ENCODE assay signal across 19 cellular contexts in the genomic region with DNA sequence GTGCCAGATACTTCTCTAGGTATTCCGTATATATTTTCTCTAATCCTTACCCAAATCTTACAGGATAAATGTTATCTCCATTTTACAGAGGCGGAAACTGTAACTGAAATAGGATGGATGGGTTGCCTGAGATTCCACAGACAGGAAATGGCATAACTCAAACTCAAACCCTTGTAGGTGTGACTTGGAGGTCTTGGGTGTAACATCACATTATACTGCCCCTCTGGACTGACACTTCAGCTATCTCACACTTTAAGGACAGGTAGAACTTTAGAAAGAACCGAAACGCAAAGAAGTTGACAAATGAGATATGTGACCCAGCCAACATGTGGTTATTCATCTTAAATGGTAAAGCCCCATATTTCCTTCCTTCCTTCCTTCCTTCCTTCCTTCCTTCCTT.
DNase-seq lines count a peak whose midpoint lies in the region; ATAC-seq and TF ChIP-seq lines count a peak whose summit lies in the region.
"Had no signal": no experiment of that assay in that cellular context is flagged by ENCODE, and none has a peak within 500 bp of the region (broad histone marks: within the 10 kb centered on the region; RNA-seq: fewer than 3 reads in every experiment).

No MANE protein-coding gene starts in this region.

- H3K36me3 ChIP-seq in BLaER1 (no peaks in the 10 kb centered on the region), Loucy (ENCODE audit: insufficient read depth, low read length) (no peaks in the 10 kb centered on the region), endodermal cell (ENCODE audit: control insufficient read depth, insufficient read depth, low read length) (no peaks in the 10 kb centered on the region)
- H3K36me3 ChIP-seq: BLaER1 treated with 17β-estradiol and CSF1 and Interleukin-3, amounts not matched to agents 10 nM and 100 nM had no signal

- H3K4me1 Mint-ChIP-seq in endodermal cell = peaks cover 20% of the 10 kb centered on the region
- peaks cover 6% of the 10 kb centered on the region for H3K4me1 Mint-ChIP-seq in stimulated activated memory B cell treated with anti-CD40 and anti-IgM and Interleukin-4, amounts not matched to agents 10 μg/mL and 1 μg/mL and 100 μg/mL, for 72 hours
- H3K4me1 Mint-ChIP-seq: CD8-positive, alpha-beta memory T cell had no signal

- no peaks in the 10 kb centered on the region for H3K79me2 ChIP-seq in Loucy (ENCODE audit: insufficient read depth, low read length)

- H3F3A ChIP-seq in Loucy (ENCODE audit: low read depth) = no peaks in the 10 kb centered on the region

- no peaks in the 10 kb centered on the region for H3K36me3 Mint-ChIP-seq in endodermal cell (ENCODE audit: low read depth)
- H3K36me3 Mint-ChIP-seq in stimulated activated memory B cell treated with anti-CD40 and anti-IgM and Interleukin-4, amounts not matched to agents 10 μg/mL and 1 μg/mL and 100 μg/mL, for 72 hours = no peaks in the 10 kb centered on the region
- H3K36me3 Mint-ChIP-seq: CD14-positive monocyte; CD8-positive, alpha-beta memory T cell had no signal

- 94 to 100% methylated on average over 2 to 4 of the region's 4 CpGs for WGBS in endodermal cell (ENCODE audit: insufficient coverage in 1 of 2, insufficient read length in 1 of 2), 2 experiments

- ATAC-seq in stimulated activated memory B cell treated with anti-CD40 and anti-IgM and Interleukin-4, amounts not matched to agents 10 μg/mL and 1 μg/mL and 100 μg/mL, for 72 hours = no peak
- ATAC-seq: GM12878, GM23338, HCT116 had no signal

- H3K9me3 ChIP-seq in BLaER1 = no peaks in the 10 kb centered on the region; the same call in 1 of the 2 replicates
- H3K9me3 ChIP-seq in Loucy (ENCODE audit: insufficient read depth, low read depth, low read length) = no peaks in the 10 kb centered on the region
- no peaks in the 10 kb centered on the region for H3K9me3 ChIP-seq in endodermal cell (ENCODE audit: control insufficient read depth, low read length)

- peaks cover 40% of the 10 kb centered on the region for H3K27me3 Mint-ChIP-seq in endodermal cell (ENCODE audit: insufficient read depth)
- peaks cover 10% of the 10 kb centered on the region for H3K27me3 Mint-ChIP-seq in stimulated activated memory B cell treated with anti-CD40 and anti-IgM and Interleukin-4, amounts not matched to agents 10 μg/mL and 1 μg/mL and 100 μg/mL, for 72 hours
- H3K27me3 Mint-ChIP-seq: B cell; CD4-positive, alpha-beta T cell had no signal

- H3K27me3 ChIP-seq in BLaER1 (no peaks in the 10 kb centered on the region), Loucy (ENCODE audit: insufficient read depth, low read length, poor library complexity, severe bottlenecking) (no peaks in the 10 kb centered on the region), endodermal cell (ENCODE audit: control insufficient read depth, insufficient read depth, low read length, poor library complexity, severe bottlenecking) (peaks cover 14% of the 10 kb centered on the region)
- H3K27me3 ChIP-seq: BLaER1 treated with 17β-estradiol and CSF1 and Interleukin-3, amounts not matched to agents 10 nM and 100 nM had no signal

- H3K9me3 Mint-ChIP-seq in endodermal cell = no peaks in the 10 kb centered on the region
- no peaks in the 10 kb centered on the region for H3K9me3 Mint-ChIP-seq in stimulated activated memory B cell treated with anti-CD40 and anti-IgM and Interleukin-4, amounts not matched to agents 10 μg/mL and 1 μg/mL and 100 μg/mL, for 72 hours
- H3K9me3 Mint-ChIP-seq: CD4-positive, alpha-beta T cell; CD8-positive, alpha-beta memory T cell; GM23338; H9 had no signal

- H4K20me1 ChIP-seq in BLaER1 (no peaks in the 10 kb centered on the region), Loucy (ENCODE audit: insufficient read depth, low read length, poor library complexity, severe bottlenecking) (no peaks in the 10 kb centered on the region)
- H4K20me1 ChIP-seq: BLaER1 treated with 17β-estradiol and CSF1 and Interleukin-3, amounts not matched to agents 10 nM and 100 nM had no signal

- TF ChIP-seq CTCF in Loucy (conservative IDR thresholded peaks at IDR 0.05; ENCODE audit: low read length) (no peak; the same call in 1 of the 2 replicates), endodermal cell (conservative IDR thresholded peaks at IDR 0.05) (no peak)

- H3K4me2 ChIP-seq in BLaER1 (peak overlapping the region; percentile 27), Loucy (ENCODE audit: low read depth, low read length, poor library complexity, severe bottlenecking) (peak overlapping the region; percentile 29)
- H3K4me2 ChIP-seq: GM23338 had no signal

- peak; percentile 6 for DNase-seq in endodermal cell
- DNase-seq in NCI-H2081 (lab: John Stamatoyannopoulos, UW) = no peak
- DNase-seq in NCI-H1105 treated with DMSO at 0.1 percent for 48 hours (lab: John Stamatoyannopoulos, UW) = no peak
- DNase-seq: CD4-positive, alpha-beta T cell; CD8-positive, alpha-beta memory T cell; DMS 273 treated with DMSO at 0.1 percent for 48 hours; DMS79; EL; GDM1; H9 had no signal

- no peak overlapping the region for H3K4me3 ChIP-seq in BLaER1
- H3K4me3 ChIP-seq in Loucy (ENCODE audit: low read length, poor library complexity, severe bottlenecking) = peak overlapping the region; percentile 2
- no peak overlapping the region for H3K4me3 ChIP-seq in endodermal cell (ENCODE audit: low read length)
- H3K4me3 ChIP-seq: BLaER1 treated with 17β-estradiol and CSF1 and Interleukin-3, amounts not matched to agents 10 nM and 100 nM; GM12878; GM23338 had no signal

- no peak overlapping the region for H3K27ac Mint-ChIP-seq in endodermal cell
- no peak overlapping the region for H3K27ac Mint-ChIP-seq in stimulated activated memory B cell treated with anti-CD40 and anti-IgM and Interleukin-4, amounts not matched to agents 10 μg/mL and 1 μg/mL and 100 μg/mL, for 72 hours
- H3K27ac Mint-ChIP-seq: B cell; CD4-positive, alpha-beta T cell; CD8-positive, alpha-beta memory T cell; GM23338; H9 had no signal

- H3K27ac ChIP-seq in BLaER1 = no peak overlapping the region
- no peak overlapping the region for H3K27ac ChIP-seq in endodermal cell (ENCODE audit: low read depth, low read length)
- H3K27ac ChIP-seq: BLaER1 treated with 17β-estradiol and CSF1 and Interleukin-3, amounts not matched to agents 10 nM and 100 nM had no signal

- H3K4me1 ChIP-seq in BLaER1 (peaks cover 45% of the 10 kb centered on the region), Loucy (ENCODE audit: insufficient read depth, low read length, poor library complexity, severe bottlenecking) (peaks cover 42% of the 10 kb centered on the region), endodermal cell (ENCODE audit: control insufficient read depth, insufficient read depth, low read length) (peaks cover 9% of the 10 kb centered on the region)

- no peak overlapping the region for H3K9ac ChIP-seq in BLaER1
- H3K9ac ChIP-seq in Loucy (ENCODE audit: low read depth, low read length, poor library complexity, severe bottlenecking) = no peak overlapping the region
- H3K9ac ChIP-seq in endodermal cell (ENCODE audit: extremely low read depth, low read length, poor library complexity, severe bottlenecking) = no peak overlapping the region
- H3K9ac ChIP-seq: BLaER1 treated with 17β-estradiol and CSF1 and Interleukin-3, amounts not matched to agents 10 nM and 100 nM had no signal

- H3K9me2 ChIP-seq in Loucy (replicated peaks; ENCODE audit: low read depth, low read length) = no peaks in the 10 kb centered on the region

- no peak overlapping the region for H3K4me3 Mint-ChIP-seq in endodermal cell
- H3K4me3 Mint-ChIP-seq in stimulated activated memory B cell treated with anti-CD40 and anti-IgM and Interleukin-4, amounts not matched to agents 10 μg/mL and 1 μg/mL and 100 μg/mL, for 72 hours = no peak overlapping the region
- H3K4me3 Mint-ChIP-seq: B cell; CD14-positive monocyte; CD4-positive, alpha-beta T cell; CD8-positive, alpha-beta memory T cell; GM23338; H9 had no signal

- no peak overlapping the region for H2AFZ ChIP-seq in Loucy (ENCODE audit: low read length)
- H2AFZ ChIP-seq: GM23338 had no signal
